Comparison of ENCODE assay signal across 8 cellular contexts in the genomic region with DNA sequence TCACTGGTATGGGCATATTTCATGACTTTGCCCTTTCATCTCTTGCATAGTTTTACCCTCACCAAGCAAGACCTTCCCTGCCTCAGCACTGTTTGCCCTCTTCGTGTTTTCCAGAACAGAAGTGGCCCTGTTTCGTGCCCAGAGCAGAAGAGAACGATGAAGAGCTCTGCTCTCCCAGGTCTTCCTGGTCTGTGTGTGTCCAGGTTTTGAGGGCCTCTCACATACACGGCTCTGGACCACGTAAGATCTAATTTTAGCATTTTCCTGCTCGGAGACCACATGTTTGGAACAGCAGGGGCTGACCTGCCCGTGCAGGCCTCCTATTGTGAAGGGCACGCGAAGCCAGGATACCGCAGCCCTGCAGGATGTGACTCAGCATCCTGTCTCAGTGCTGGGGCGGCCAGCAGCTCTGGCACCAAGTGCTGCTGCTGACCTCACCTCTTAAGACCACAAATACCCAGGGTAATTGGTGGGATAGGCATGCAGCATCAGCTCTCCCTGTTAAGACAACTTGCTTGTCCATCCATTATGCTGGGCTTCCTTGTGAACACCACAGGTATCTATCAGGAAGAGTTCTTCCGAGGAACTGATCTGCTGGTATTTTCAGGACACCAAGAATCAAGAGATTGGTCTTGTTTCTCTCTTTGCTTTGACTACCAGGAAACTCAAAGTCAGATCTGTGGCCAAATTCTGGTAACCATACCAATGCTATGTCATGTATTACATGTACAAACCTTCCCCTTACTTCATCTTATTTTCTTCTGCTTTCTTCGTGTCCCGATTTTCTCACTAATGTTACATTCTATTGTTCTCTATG. TPM values are rescaled to one million over a fixed set of nuclear protein-coding genes. Genes with fewer than 3 reads are reported as not detected.
DNase-seq lines count a peak whose midpoint lies in the region; ATAC-seq and TF ChIP-seq lines count a peak whose summit lies in the region.

No MANE protein-coding gene starts in this region.

- H3K36me3 Mint-ChIP-seq in progenitor cell of endocrine pancreas (ENCODE audit: insufficient read depth) = peaks cover 7% of the 10 kb centered on the region

- peak; percentile 86 for ATAC-seq in HG03378 (IDR thresholded peaks at IDR 0.05; ENCODE audit: unreplicated experiment)

- TF ChIP-seq CTCF in progenitor cell of endocrine pancreas (IDR thresholded peaks at IDR 0.05; ENCODE audit: unreplicated experiment) (no peak), vagina (IDR thresholded peaks at IDR 0.05) (no peak)

- H3K9me3 ChIP-seq in vagina = no peaks in the 10 kb centered on the region

- no peaks in the 10 kb centered on the region for H3K36me3 ChIP-seq in vagina

- H3K4me3 ChIP-seq in vagina = no peak overlapping the region

- intact Hi-C loops in vagina (cut with DNase I) = no loop called here

- H3K9me3 Mint-ChIP-seq in progenitor cell of endocrine pancreas (ENCODE audit: low read depth) = no peaks in the 10 kb centered on the region

- no peak overlapping the region for H3K4me3 Mint-ChIP-seq in progenitor cell of endocrine pancreas (ENCODE audit: low read depth)

- no peaks in the 10 kb centered on the region for H3K27me3 ChIP-seq in vagina

- peak overlapping the region; percentile 85 for H3K27ac Mint-ChIP-seq in progenitor cell of endocrine pancreas

- peaks cover 84% of the 10 kb centered on the region for H3K4me1 ChIP-seq in vagina

- peaks cover 7% of the 10 kb centered on the region for H3K4me1 Mint-ChIP-seq in progenitor cell of endocrine pancreas (ENCODE audit: low read depth)

- TF ChIP-seq POLR2A in vagina (IDR thresholded peaks at IDR 0.05) = no peak

- H3K27ac ChIP-seq in vagina = peak overlapping the region; percentile 92

- peak; percentile 70 for DNase-seq in Ammon's horn (ENCODE audit: low spot score)
- peak; percentile 80 for DNase-seq in GM19238 (ENCODE audit: insufficient read length, low spot score)
- DNase-seq in RKO (ENCODE audit: low spot score) = peak; percentile 99
- DNase-seq in activated gamma-delta T cell (lab: John Stamatoyannopoulos, UW) = peak; percentile 55
- peak; percentile 98 for DNase-seq in foreskin melanocyte
- DNase-seq in progenitor cell of endocrine pancreas (ENCODE audit: low spot score, unreplicated experiment) = no peak
- DNase-seq in vagina (ENCODE audit: extremely low spot score in 2 of 2) = peak in 1 of 2 donors; percentile 95

- H3K27me3 Mint-ChIP-seq in progenitor cell of endocrine pancreas = no peaks in the 10 kb centered on the region

RNA-seq across cellular contexts. Expression of a gene that starts 19.0 kb away (rescaled TPM):
- total RNA-seq in progenitor cell of endocrine pancreas (37.2 and 38.8 TPM in 2 replicates), vagina (38.1 TPM)

RNA-seq across cellular contexts. Expression of a gene that starts 41.5 kb away (rescaled TPM):
- not detected in 2 replicates for total RNA-seq in progenitor cell of endocrine pancreas
- total RNA-seq in vagina = not detected
